Comparison of ENCODE assay signal across 11 cellular contexts in the genomic region with DNA sequence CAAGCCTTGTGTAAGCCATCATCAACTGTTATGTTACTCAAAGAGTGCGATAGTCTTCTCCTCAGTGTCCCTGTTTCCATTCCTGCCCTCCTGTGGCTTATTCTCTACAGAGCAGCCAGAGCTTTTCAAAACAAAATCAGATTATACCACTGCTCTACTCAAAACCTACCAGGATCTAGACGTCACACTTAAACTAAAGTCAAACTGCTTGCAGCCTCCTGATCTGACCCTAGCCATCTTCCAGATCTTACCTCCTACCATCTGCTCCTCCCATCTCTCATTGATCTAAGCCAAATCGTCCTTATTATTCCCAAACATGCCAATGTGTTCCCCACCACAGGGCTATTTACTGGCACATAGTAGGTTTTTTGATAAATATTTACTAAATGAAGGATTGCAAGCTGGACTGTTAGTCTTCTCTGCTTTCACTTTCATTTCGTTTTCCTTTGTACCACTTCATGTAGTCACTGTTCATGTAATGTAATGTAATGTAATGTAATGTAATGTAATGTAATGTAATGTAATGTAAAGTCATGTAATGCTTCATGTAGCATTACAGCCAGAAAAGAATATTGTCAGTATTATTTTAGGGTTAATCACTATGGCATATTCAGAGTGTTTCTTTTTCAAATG.
DNase-seq lines count a peak whose midpoint lies in the region; ATAC-seq, FAIRE-seq and TF ChIP-seq lines count a peak whose summit lies in the region.
"Had no signal": no experiment of that assay in that cellular context is flagged by ENCODE, and none has a peak within 500 bp of the region (broad histone marks: within the 10 kb centered on the region; RNA-seq: fewer than 3 reads in every experiment).

No MANE protein-coding gene starts in this region.

- H3K9me3 ChIP-seq in OCI-LY7 (ENCODE audit: low read length), result no peaks in the 10 kb centered on the region
- no peaks in the 10 kb centered on the region for H3K9me3 ChIP-seq in heart right ventricle

- no TSS peak for BruUV-seq in OCI-LY7 (replicated peaks; lab: Mats Ljungman, UMichigan)

- no peaks in the 10 kb centered on the region for H3K27me3 ChIP-seq in heart right ventricle

- H3K4me3 ChIP-seq in OCI-LY7 (ENCODE audit: low read depth, low read length, poor library complexity, severe bottlenecking) (no peak overlapping the region), heart right ventricle (no peak overlapping the region)
- H3K4me3 ChIP-seq: GM23248 had no signal

- no peak for TF ChIP-seq CTCF in OCI-LY7 (conservative IDR thresholded peaks at IDR 0.05; ENCODE audit: low read length)
- no peak for TF ChIP-seq CTCF in heart right ventricle (IDR thresholded peaks at IDR 0.05)
- TF ChIP-seq CTCF in mesothelial cell of epicardium (IDR thresholded peaks at IDR 0.05; ENCODE audit: unreplicated experiment), result no peak

- intact Hi-C loops in OCI-LY7 (cut with micrococcal nuclease; ENCODE audit: unreplicated experiment) (no loop called here), heart right ventricle (cut with DNase I) (no loop called here)

- 0 out of 2 replicates have a peak overlapping the region, but pooled peaks have one; percentile 12 for H3K4me2 ChIP-seq in OCI-LY7 (ENCODE audit: low read length)

- no peaks in the 10 kb centered on the region for H3K9me3 Mint-ChIP-seq in mesothelial cell of epicardium
- H3K9me3 Mint-ChIP-seq: brain had no signal

- CTCF ChIA-PET in OCI-LY7 (lab: Charles Lee; ENCODE audit: unreplicated experiment), result no interaction called here

- H3K4me1 ChIP-seq in OCI-LY7 (ENCODE audit: insufficient read depth, low read length, poor library complexity, severe bottlenecking), result no peaks in the 10 kb centered on the region
- no peaks in the 10 kb centered on the region for H3K4me1 ChIP-seq in heart right ventricle

- peak; percentile 52 for ATAC-seq in GM21529 (IDR thresholded peaks at IDR 0.05; ENCODE audit: unreplicated experiment)
- ATAC-seq in heart right ventricle, result no peak
- ATAC-seq: Right ventricle myocardium inferior had no signal

- no peaks in the 10 kb centered on the region for H3K36me3 Mint-ChIP-seq in mesothelial cell of epicardium
- H3K36me3 Mint-ChIP-seq: brain had no signal

- FAIRE-seq in GM12891 (lab: Jason Lieb, UNC), result peak; percentile 13

- WGBS in heart right ventricle, 2 donors, result 62 to 69% methylated on average over 4 of the region's 4 CpGs

- H3K9me2 ChIP-seq in OCI-LY7 (ENCODE audit: insufficient read depth, low read length), result no peaks in the 10 kb centered on the region

- H3K27ac Mint-ChIP-seq in mesothelial cell of epicardium, result no peak overlapping the region
- H3K27ac Mint-ChIP-seq: brain had no signal

- H2AFZ ChIP-seq in OCI-LY7 (ENCODE audit: low read length), result no peak overlapping the region
- H2AFZ ChIP-seq: GM23248 had no signal

- no peak for DNase-seq in GM12891 (ENCODE audit: insufficient read length, low spot score)
- no peak for DNase-seq in OCI-LY7 (ENCODE audit: low spot score)
- peak; percentile 13 for DNase-seq in midbrain (lab: John Stamatoyannopoulos, UW)
- no peak for DNase-seq in heart right ventricle
- DNase-seq in occipital lobe (lab: John Stamatoyannopoulos, UW), result no peak
- no peak for DNase-seq in mesothelial cell of epicardium (ENCODE audit: low spot score in 2 of 2, unreplicated experiment in 2 of 2)
- DNase-seq: GM23248, NCI-H1930 had no signal

- H3K27ac ChIP-seq in OCI-LY7 (ENCODE audit: low read depth, low read length, poor library complexity, severe bottlenecking) (no peak overlapping the region), heart right ventricle (no peak overlapping the region)
- H3K27ac ChIP-seq: GM23248 had no signal

- H3K27me3 Mint-ChIP-seq in mesothelial cell of epicardium (ENCODE audit: low read depth), result no peaks in the 10 kb centered on the region
- H3K27me3 Mint-ChIP-seq: brain had no signal

- H3K79me2 ChIP-seq in OCI-LY7 (ENCODE audit: insufficient read depth, low read depth, low read length), result no peaks in the 10 kb centered on the region

- no peaks in the 10 kb centered on the region for H3K36me3 ChIP-seq in OCI-LY7 (ENCODE audit: insufficient read depth, low read length)
- H3K36me3 ChIP-seq in heart right ventricle, result no peaks in the 10 kb centered on the region

- H3K4me3 Mint-ChIP-seq in mesothelial cell of epicardium, result no peak overlapping the region

- H3K4me1 Mint-ChIP-seq in mesothelial cell of epicardium, result no peaks in the 10 kb centered on the region
- H3K4me1 Mint-ChIP-seq: brain had no signal

- TF ChIP-seq POLR2A in GM12891 (IDR thresholded peaks at IDR 0.05; ENCODE audit: low read depth, low read length), result no peak

- H4K20me1 ChIP-seq in OCI-LY7 (ENCODE audit: insufficient read depth, low read length), result no peaks in the 10 kb centered on the region

- POLR2A ChIA-PET in OCI-LY7 (lab: Charles Lee), result no interaction called here

TF ChIP-seq in GM12891, 5 proteins besides CTCF, POLR2A, EP300 and RAD21:
- TF ChIP-seq PAX5 (IDR thresholded peaks at IDR 0.05; ENCODE audit: insufficient read depth, low read length, severe bottlenecking) (no peak), TAF1 (IDR thresholded peaks at IDR 0.05; ENCODE audit: low read depth, low read length) (no peak), SPI1 (IDR thresholded peaks at IDR 0.05; ENCODE audit: low read depth, low read length) (no peak), POU2F2 (IDR thresholded peaks at IDR 0.05; ENCODE audit: low read depth, low read length) (no peak), POLR2AphosphoS5 (IDR thresholded peaks at IDR 0.05; ENCODE audit: low read depth, low read length) (no peak)
